Comparison of ENCODE assay signal across 9 cellular contexts in genomic region chr7:23938937-23939552, GRCh38.
A peak's percentile ranks its signal among the peaks of the same experiment; 100 is the strongest.
DNase-seq lines count a peak whose midpoint lies in the region; ATAC-seq, FAIRE-seq and TF ChIP-seq lines count a peak whose summit lies in the region.
"Had no signal": no experiment of that assay in that cellular context is flagged by ENCODE, and none has a peak within 500 bp of the region (broad histone marks: within the 10 kb centered on the region; RNA-seq: fewer than 3 reads in every experiment).

No MANE protein-coding gene starts in this region.

- ATAC-seq in A549 (peak; percentile 94 to 97), HG02981 (IDR thresholded peaks at IDR 0.05; ENCODE audit: unreplicated experiment) (peak; percentile 71)

- H4K5ac ChIP-seq in H1 (ENCODE audit: insufficient read length, low read depth, low read length): no peak overlapping the region

- peak overlapping the region; percentile 74 for H2AFZ ChIP-seq in H1 (ENCODE audit: low read length)
- H2AFZ ChIP-seq in smooth muscle cell (ENCODE audit: low read depth): no peak overlapping the region

- H3K79me1 ChIP-seq in H1 (ENCODE audit: low read depth, low read length): no peaks in the 10 kb centered on the region

- H3F3A ChIP-seq in smooth muscle cell (ENCODE audit: low read depth): no peaks in the 10 kb centered on the region

- H3K4ac ChIP-seq in H1 (replicated peaks; ENCODE audit: insufficient read length, low read depth, low read length): no peak overlapping the region

- TF ChIP-seq EP300 in A549 (IDR thresholded peaks at IDR 0.05) (no peak), H1 (IDR thresholded peaks at IDR 0.05; ENCODE audit: borderline replicate concordance in 1 of 2, low read depth in 2 of 2, low read length in 2 of 2) (no peak)

- H3K9me3 ChIP-seq in A549 (no peaks in the 10 kb centered on the region), H1 (ENCODE audit: insufficient read depth in 2 of 2, low read depth in 1 of 2, low read length in 1 of 2) (no peaks in the 10 kb centered on the region; a peak in 1 of 4 replicates), smooth muscle cell (replicated peaks; ENCODE audit: low read depth) (no peaks in the 10 kb centered on the region)

- H3K4me3 ChIP-seq in A549: no peak overlapping the region
- H3K4me3 ChIP-seq in H1 (ENCODE audit: extremely low read depth in 1 of 4, insufficient read depth in 2 of 4, low read depth in 3 of 4, low read length in 4 of 4): no peak overlapping the region
- no peak overlapping the region for H3K4me3 ChIP-seq in smooth muscle cell

- H3K36me3 ChIP-seq in H1 (ENCODE audit: control insufficient read depth in 2 of 4, insufficient read depth in 4 of 4, low read length in 3 of 4) (no peaks in the 10 kb centered on the region), smooth muscle cell (ENCODE audit: low read depth) (no peaks in the 10 kb centered on the region)

- peak; percentile 20 to 53 for DNase-seq in A549 (ENCODE audit: low read depth in 1 of 2, low spot score in 1 of 2)
- DNase-seq in NCI-H69 (lab: John Stamatoyannopoulos, UW): peak; percentile 79
- DNase-seq in H1 (ENCODE audit: low read depth in 1 of 2, low spot score in 2 of 2): peak in 1 of 2 experiments; percentile 10
- no peak for DNase-seq in smooth muscle cell (lab: John Stamatoyannopoulos, UW; ENCODE audit: unreplicated experiment)
- no peak for DNase-seq in AG08396 (ENCODE audit: low spot score)
- no peak for DNase-seq in cerebellar nuclear complex (lab: John Stamatoyannopoulos, UW)

- no peaks in the 10 kb centered on the region for H3K23me2 ChIP-seq in H1 (ENCODE audit: low read depth, low read length)

- no peak overlapping the region for H2BK20ac ChIP-seq in H1 (ENCODE audit: low read length)

- H2BK120ac ChIP-seq in H1 (replicated peaks; ENCODE audit: low read depth, low read length): no peak overlapping the region

- no peaks in the 10 kb centered on the region for H4K20me1 ChIP-seq in H1 (replicated peaks in 1 of 2; ENCODE audit: control insufficient read depth in 1 of 2, insufficient read depth in 2 of 2, low read length in 2 of 2)
- no peaks in the 10 kb centered on the region for H4K20me1 ChIP-seq in smooth muscle cell (ENCODE audit: low read depth)

- H4K8ac ChIP-seq in H1 (ENCODE audit: extremely low read depth, insufficient read depth, low read length): no peak overlapping the region

- H3K9ac ChIP-seq in H1 (replicated peaks in 1 of 4; ENCODE audit: extremely low read depth in 1 of 4, low read depth in 3 of 4, low read length in 3 of 4) (no peak overlapping the region), smooth muscle cell (ENCODE audit: low read depth) (no peak overlapping the region)

- TF ChIP-seq RAD21 in A549 (conservative IDR thresholded peaks at IDR 0.05 in 1 of 2, IDR thresholded peaks at IDR 0.05 in 1 of 2) (peak; percentile 39 to 59; a peak in 4 of 5 replicates), H1 (IDR thresholded peaks at IDR 0.05 in 1 of 2, conservative IDR thresholded peaks at IDR 0.05 in 1 of 2; ENCODE audit: low read depth in 2 of 2, low read length in 2 of 2) (peak; percentile 84 to 91)

- WGBS in A549 (ENCODE audit: missing lambda C conversion rate): 2% methylated on average over 4 of the region's 4 CpGs
- 54% methylated on average over 4 of the region's 4 CpGs; no CpG with 5 or more reads in 1 of the 2 experiments for WGBS in H1 (ENCODE audit: extremely low coverage in 1 of 2, insufficient coverage in 1 of 2, insufficient read length in 1 of 2, insufficient replicate concordance in 2 of 2, low coverage in 1 of 2, low lambda C conversion rate in 2 of 2, missing lambda C conversion rate in 1 of 2), 2 experiments
- 31% methylated on average over 4 of the region's 4 CpGs for WGBS in smooth muscle cell (ENCODE audit: low lambda C conversion rate)

- H3K18ac ChIP-seq in H1 (ENCODE audit: extremely low read depth, low read length): no peak overlapping the region

- TF ChIP-seq POLR2A in A549 (IDR thresholded peaks at IDR 0.05; ENCODE audit: low read length): no peak
- TF ChIP-seq POLR2A in H1 (IDR thresholded peaks at IDR 0.05; ENCODE audit: control extremely low read depth in 1 of 2, low read depth in 2 of 2, low read length in 2 of 2): no peak

- FAIRE-seq in A549 (lab: Jason Lieb, UNC) (no peak), H1 (lab: Jason Lieb, UNC) (peak; percentile 88)
- FAIRE-seq: endothelial cell of umbilical vein had no signal

- H3K27ac ChIP-seq in A549 (no peak overlapping the region), H1 (ENCODE audit: low read depth, low read length) (no peak overlapping the region), smooth muscle cell (ENCODE audit: low read depth) (no peak overlapping the region)

- H3K14ac ChIP-seq in H1 (ENCODE audit: insufficient read length): no peak overlapping the region

- peak; percentile 40 for TF ChIP-seq CTCF in A549 (IDR thresholded peaks at IDR 0.05)
- peak; percentile 77 for TF ChIP-seq CTCF in GM12872 (IDR thresholded peaks at IDR 0.05; ENCODE audit: insufficient read depth, low read depth, low read length)
- peak; percentile 65 to 87 (median 66) for TF ChIP-seq CTCF in H1 (IDR thresholded peaks at IDR 0.05; ENCODE audit: control extremely low read depth in 1 of 3, insufficient read depth in 1 of 3, low read depth in 1 of 3, low read length in 3 of 3)
- peak; percentile 38 for TF ChIP-seq CTCF in smooth muscle cell (IDR thresholded peaks at IDR 0.05; ENCODE audit: borderline replicate concordance, insufficient read depth, poor library complexity, severe bottlenecking)

- H3K56ac ChIP-seq in H1 (replicated peaks; ENCODE audit: insufficient read length, low read depth, low read length): no peak overlapping the region

- no peak overlapping the region for H2AK5ac ChIP-seq in H1 (ENCODE audit: low read depth, low read length)

- CTCF ChIA-PET in A549 (lab: Yijun Ruan, JAX) (interaction anchor here (0.5 to 1.7 kb wide), 6 partner anchors 15 to 139 kb away, joined by 3 to 4 read pairs (median 3); no protein-coding TSS in a partner anchor), H1 (lab: Charles Lee; ENCODE audit: partially characterized antibody) (interaction anchor here (0.7 to 2.0 kb wide), 34 partner anchors 8 to 785 kb away, joined by 3 to 9 read pairs (median 3); no protein-coding TSS in a partner anchor)

- H3K4me2 ChIP-seq in A549: no peak overlapping the region
- H3K4me2 ChIP-seq in H1 (ENCODE audit: insufficient read depth in 1 of 2, low read depth in 2 of 2, low read length in 2 of 2): no peak overlapping the region
- no peak overlapping the region for H3K4me2 ChIP-seq in smooth muscle cell

- POLR2A ChIA-PET in A549 (lab: Yijun Ruan, JAX): no interaction called here
- POLR2A ChIA-PET in H1 (lab: Charles Lee; ENCODE audit: partially characterized antibody): no interaction called here

- H3K4me1 ChIP-seq in A549 (no peaks in the 10 kb centered on the region), H1 (replicated peaks in 1 of 4; ENCODE audit: control insufficient read depth in 3 of 4, insufficient read depth in 4 of 4, low read length in 3 of 4) (peaks cover 0 to 3% (median 0%) of the 10 kb centered on the region in 4 experiments; a peak in 1 of 7 replicates), smooth muscle cell (ENCODE audit: low read depth) (no peaks in the 10 kb centered on the region)

- H2BK15ac ChIP-seq in H1 (ENCODE audit: low read length): 0 out of 2 replicates have a peak overlapping the region, but pooled peaks have one; percentile 12

- 0 out of 2 replicates have a peak overlapping the region, but pooled peaks have one; percentile 65 for H2BK12ac ChIP-seq in H1 (ENCODE audit: low read depth, low read length)

- H4K91ac ChIP-seq in H1 (replicated peaks; ENCODE audit: insufficient read length, low read length): no peak overlapping the region

- H3K27me3 ChIP-seq in H1 (replicated peaks in 1 of 4; ENCODE audit: control insufficient read depth in 3 of 4, extremely low read depth in 1 of 4, insufficient read depth in 3 of 4, low read length in 3 of 4) (no peaks in the 10 kb centered on the region), smooth muscle cell (ENCODE audit: low read depth) (no peaks in the 10 kb centered on the region)

- H3K23ac ChIP-seq in H1 (ENCODE audit: insufficient read length): no peak overlapping the region

- H2BK5ac ChIP-seq in H1 (ENCODE audit: low read depth, low read length): no peak overlapping the region

- H3K79me2 ChIP-seq in H1 (ENCODE audit: control insufficient read depth in 1 of 2, insufficient read depth in 2 of 2, low read length in 2 of 2) (no peaks in the 10 kb centered on the region), smooth muscle cell (ENCODE audit: low read depth) (no peaks in the 10 kb centered on the region)

TF ChIP-seq in A549, 52 proteins besides CTCF, POLR2A, EP300 and RAD21:
- peak; percentile 47; the same call in 2 of the 3 replicates for TF ChIP-seq SMC3 (IDR thresholded peaks at IDR 0.05)
- TF ChIP-seq, protein P1, sequence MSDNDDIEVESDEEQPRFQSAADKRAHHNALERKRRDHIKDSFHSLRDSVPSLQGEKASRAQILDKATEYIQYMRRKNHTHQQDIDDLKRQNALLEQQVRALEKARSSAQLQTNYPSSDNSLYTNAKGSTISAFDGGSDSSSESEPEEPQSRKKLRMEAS (IDR thresholded peaks at IDR 0.05): no peak

TF ChIP-seq in H1, 55 proteins besides CTCF, POLR2A, EP300 and RAD21:
- TF ChIP-seq YY1 (IDR thresholded peaks at IDR 0.05; ENCODE audit: low read depth, low read length): 0 out of 2 replicates have a peak, but pooled peaks have one; percentile 27
- no peak for TF ChIP-seq FOSL1 (IDR thresholded peaks at IDR 0.05; ENCODE audit: insufficient read depth, low read depth, low read length)
- no peak for TF ChIP-seq HDAC2 (IDR thresholded peaks at IDR 0.05; ENCODE audit: borderline replicate concordance in 1 of 2, low read depth in 2 of 2, low read length in 2 of 2)
TF ChIP-seq in H1: peak in this region for 1.

Comparison
In these comparisons a context has a peak if more than half of its experiments do, and no peak if none do; other contexts are left out.
1. DNase-seq: peak in A549 (2 of 2) and NCI-H69 (single experiment); none in smooth muscle cell (single experiment), AG08396 (single experiment) and cerebellar nuclear complex (0 of 2).
2. Of the 18 proteins assayed by ChIP-seq in both H1 and A549: peak only in H1: none; only in A549: none; in both: CTCF and RAD21; in neither: 16.
3. Peak in every context shown above with its lines, with median percentiles within 50 percentile points of each other: CTCF ChIP-seq.